ENCODE assay signal across 19 cellular contexts in the genomic region with DNA sequence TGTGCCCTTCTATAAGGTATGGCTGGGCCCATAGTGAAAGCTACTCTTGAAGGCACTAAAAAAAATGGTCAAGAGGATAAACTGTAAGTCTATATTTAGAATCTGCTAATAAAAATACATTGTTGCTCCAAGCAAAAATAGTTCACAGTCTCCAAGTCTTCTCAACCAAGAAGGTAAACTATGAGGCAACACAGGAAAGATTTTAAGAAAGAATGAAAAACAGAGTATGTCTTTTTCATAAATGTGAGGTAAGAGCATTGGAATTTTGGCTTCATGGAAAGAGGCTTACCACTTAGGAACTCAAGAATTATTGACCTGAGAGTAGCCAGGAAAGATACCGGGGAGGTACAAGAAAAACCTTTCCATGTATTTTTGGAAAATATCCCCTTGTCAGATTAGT.
DNase-seq lines count a peak whose midpoint lies in the region; ATAC-seq and TF ChIP-seq lines count a peak whose summit lies in the region.
"Had no signal": no experiment of that assay in that cellular context is flagged by ENCODE, and none has a peak within 500 bp of the region (broad histone marks: within the 10 kb centered on the region; RNA-seq: fewer than 3 reads in every experiment).

No MANE protein-coding gene starts in this region.

- H3K36me3 ChIP-seq in GM23248 (ENCODE audit: low read depth) (no peaks in the 10 kb centered on the region), body of pancreas (replicated peaks in 1 of 2; ENCODE audit: insufficient read depth in 1 of 2, low read depth in 2 of 2) (no peaks in the 10 kb centered on the region)
- H3K36me3 ChIP-seq: brain microvascular endothelial cell had no signal

- TF ChIP-seq POLR2A in body of pancreas (IDR thresholded peaks at IDR 0.05), result no peak

- in situ Hi-C loops in GM23248 (cut with MboI), result no loop called here
- in situ Hi-C loops in astrocyte of the spinal cord (cut with HindIII; ENCODE audit: low sequenced_read_pairs), result no loop called here

- peak overlapping the region; percentile 83 for H3K27ac Mint-ChIP-seq in memory B cell
- H3K27ac Mint-ChIP-seq: T-helper 1 cell treated with Interleukin-12 subunit alpha and Interleukin-12 subunit beta and Interleukin-4 antibody, amounts not matched to agents 30 μg/mL and 1 μg/mL, for 36 hours had no signal

- no peak overlapping the region for H3K9ac ChIP-seq in GM23248

- no peaks in the 10 kb centered on the region for H3K79me2 ChIP-seq in GM23248 (ENCODE audit: insufficient read depth)

- no peak overlapping the region for H3K27ac ChIP-seq in GM23248
- H3K27ac ChIP-seq in body of pancreas, result no peak overlapping the region
- H3K27ac ChIP-seq: brain microvascular endothelial cell had no signal

- 81 to 82% methylated on average over 1 of the region's 1 CpG for WGBS in GM23248 (ENCODE audit: low coverage in 1 of 2, low lambda C conversion rate in 2 of 2, missing lambda C conversion rate in 2 of 2), 2 experiments
- WGBS in body of pancreas, 2 donors, result 74 to 95% methylated on average over 1 of the region's 1 CpG

- TF ChIP-seq CTCF in AG10803 (conservative IDR thresholded peaks at IDR 0.05; ENCODE audit: low read length) (no peak), astrocyte of the spinal cord (IDR thresholded peaks at IDR 0.05; ENCODE audit: low read depth, low read length) (no peak), body of pancreas (IDR thresholded peaks at IDR 0.05) (no peak)

- ATAC-seq in memory B cell (ENCODE audit: low read depth), result no peak
- no peak for ATAC-seq in body of pancreas

- H3K4me1 Mint-ChIP-seq in memory B cell, result peaks cover 11% of the 10 kb centered on the region
- H3K4me1 Mint-ChIP-seq: neural crest cell had no signal

- H3K4me1 ChIP-seq in GM23248 (ENCODE audit: insufficient read depth) (no peaks in the 10 kb centered on the region; the same call in 1 of the 2 replicates), body of pancreas (no peaks in the 10 kb centered on the region)

- no peaks in the 10 kb centered on the region for H3K9me3 ChIP-seq in GM23248 (ENCODE audit: low read depth)
- H3K9me3 ChIP-seq in body of pancreas, result no peaks in the 10 kb centered on the region
- H3K9me3 ChIP-seq: right atrium auricular region had no signal

- intact Hi-C loops in body of pancreas (cut with DNase I), result no loop called here

- H3K36me3 Mint-ChIP-seq in memory B cell, result peaks cover 19% of the 10 kb centered on the region

- no peaks in the 10 kb centered on the region for H3K9me2 ChIP-seq in GM23248 (ENCODE audit: insufficient read depth)

- H2AFZ ChIP-seq in GM23248, result no peak overlapping the region

- no peaks in the 10 kb centered on the region for H3F3A ChIP-seq in GM23248 (ENCODE audit: insufficient read depth)

- no peak overlapping the region for H3K4me2 ChIP-seq in GM23248 (ENCODE audit: unreplicated experiment)

- DNase-seq in AG10803 (ENCODE audit: low read depth), result peak; percentile 40
- DNase-seq in GM23248, result peak; percentile 15
- DNase-seq in astrocyte of the spinal cord (ENCODE audit: low read depth, low spot score), result peak; percentile 42
- no peak for DNase-seq in memory B cell (ENCODE audit: low spot score in 2 of 2)
- DNase-seq in C1 segment of cervical spinal cord (lab: John Stamatoyannopoulos, UW), result no peak
- DNase-seq in HT-29 (ENCODE audit: low spot score), result no peak
- no peak for DNase-seq in NCI-H187 (lab: John Stamatoyannopoulos, UW)
- DNase-seq in body of pancreas, result no peak
- DNase-seq: activated CD4-positive, CD25-positive, alpha-beta regulatory T cell; activated gamma-delta T cell treated with Interleukin-2 at 50 U/mL for 16 hours; brain microvascular endothelial cell; dorsolateral prefrontal cortex; mammary epithelial cell; NCI-H2029 treated with DMSO at 0.1 percent for 48 hours; NCI-H510A treated with DMSO at 0.1 percent for 48 hours; SHP77 had no signal

- H3K9me3 Mint-ChIP-seq in memory B cell, result no peaks in the 10 kb centered on the region
- H3K9me3 Mint-ChIP-seq: neural crest cell; T-helper 1 cell treated with Interleukin-12 subunit alpha and Interleukin-12 subunit beta and Interleukin-4 antibody, amounts not matched to agents 30 μg/mL and 1 μg/mL, for 36 hours had no signal

- H3K27me3 Mint-ChIP-seq in memory B cell, result no peaks in the 10 kb centered on the region

- no peaks in the 10 kb centered on the region for H4K20me1 ChIP-seq in GM23248 (ENCODE audit: insufficient read depth)

- H3K4me3 ChIP-seq in AG10803 (ENCODE audit: low read length), result no peak overlapping the region
- no peak overlapping the region for H3K4me3 ChIP-seq in GM23248
- H3K4me3 ChIP-seq in astrocyte of the spinal cord (ENCODE audit: low read depth, low read length), result no peak overlapping the region
- no peak overlapping the region for H3K4me3 ChIP-seq in body of pancreas
- H3K4me3 ChIP-seq: dorsolateral prefrontal cortex, right atrium auricular region had no signal

- no peak overlapping the region for H3K4me3 Mint-ChIP-seq in memory B cell
- H3K4me3 Mint-ChIP-seq: neural crest cell; T-helper 1 cell treated with Interleukin-12 subunit alpha and Interleukin-12 subunit beta and Interleukin-4 antibody, amounts not matched to agents 30 μg/mL and 1 μg/mL, for 36 hours had no signal

- H3K27me3 ChIP-seq in GM23248 (replicated peaks; ENCODE audit: insufficient read depth) (no peaks in the 10 kb centered on the region), body of pancreas (no peaks in the 10 kb centered on the region)
- H3K27me3 ChIP-seq: brain microvascular endothelial cell, dorsolateral prefrontal cortex, right atrium auricular region had no signal

Comparison
In these comparisons a context has a peak if more than half of its experiments do, and no peak if none do; other contexts are left out.
1. DNase-seq: peak in AG10803 (single experiment), GM23248 (single experiment) and astrocyte of the spinal cord (single experiment); none in memory B cell (0 of 2), C1 segment of cervical spinal cord (0 of 14), HT-29 (single experiment), NCI-H187 (0 of 2) and body of pancreas (0 of 4).